26 cellular contexts compared by ENCODE assay signal in the genomic region with DNA sequence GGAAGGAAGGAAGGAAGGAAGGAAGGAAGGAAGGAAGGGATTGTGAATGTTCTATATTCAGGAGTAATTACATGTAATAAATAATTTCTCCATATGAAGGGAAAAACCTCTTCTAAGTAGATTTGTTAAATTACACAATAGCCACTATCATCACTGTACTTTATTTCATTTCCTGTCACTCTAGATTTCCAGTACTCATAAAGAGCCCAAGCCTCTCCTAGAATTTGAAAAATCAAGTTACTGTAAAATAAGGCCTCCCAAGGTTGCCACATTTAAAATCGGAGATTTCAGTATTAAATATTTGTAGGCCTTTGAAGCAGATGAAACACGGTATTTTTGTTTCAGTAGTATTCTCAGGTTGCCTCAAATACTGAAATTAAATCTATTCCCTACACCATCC.
"Had no signal": no experiment of that assay in that cellular context is flagged by ENCODE, and none has a peak within 500 bp of the region (broad histone marks: within the 10 kb centered on the region; RNA-seq: fewer than 3 reads in every experiment).

No MANE protein-coding gene starts in this region.

- H3K79me2 ChIP-seq: hepatocyte had no signal

- ATAC-seq: effector memory CD8-positive, alpha-beta T cell; esophagus mucosa; foreskin keratinocyte; gastrocnemius medialis; gastroesophageal sphincter; heart left ventricle; heart right ventricle had no signal

- H3K4me2 ChIP-seq: hepatocyte had no signal

- H3K9me3 ChIP-seq: colonic mucosa, esophagus muscularis mucosa, esophagus squamous epithelium, gastrocnemius medialis, gastroesophageal sphincter, heart left ventricle had no signal

- DNase-seq: colonic mucosa; cortex of kidney; dermis blood vessel endothelial cell; effector CD4-positive, alpha-beta T cell; effector CD8-positive, alpha-beta T cell; effector memory CD4-positive, alpha-beta T cell; effector memory CD8-positive, alpha-beta T cell; endodermal cell; erythroblast; esophagus squamous epithelium; foreskin fibroblast; foreskin keratinocyte; foreskin melanocyte; gastrocnemius medialis; glutamatergic neuron; head of caudate nucleus; heart left ventricle; heart right ventricle; hippocampal formation had no signal

- H2AFZ ChIP-seq: hepatocyte had no signal

- H3K4me3 ChIP-seq: colonic mucosa, coronary artery, esophagus muscularis mucosa, esophagus squamous epithelium, gastrocnemius medialis, gastroesophageal sphincter, heart left ventricle, heart right ventricle, hepatocyte had no signal

- H3K27me3 ChIP-seq: colonic mucosa, esophagus muscularis mucosa, esophagus squamous epithelium, foreskin keratinocyte, gastrocnemius medialis, gastroesophageal sphincter, heart left ventricle, heart right ventricle, hepatocyte had no signal

- H3K9me3 Mint-ChIP-seq: effector memory CD8-positive, alpha-beta T cell; endodermal cell had no signal

- H3K36me3 ChIP-seq: colonic mucosa, esophagus muscularis mucosa, esophagus squamous epithelium, gastrocnemius medialis, gastroesophageal sphincter, heart left ventricle, heart right ventricle had no signal

- H3K4me1 ChIP-seq: colonic mucosa, esophagus muscularis mucosa, esophagus squamous epithelium, foreskin keratinocyte, gastrocnemius medialis, gastroesophageal sphincter, heart left ventricle, heart right ventricle had no signal

- H3K4me1 Mint-ChIP-seq: endodermal cell had no signal

- H3K27ac ChIP-seq: colonic mucosa, coronary artery, epithelial cell of prostate, esophagus muscularis mucosa, esophagus squamous epithelium, foreskin keratinocyte, gastrocnemius medialis, gastroesophageal sphincter, heart left ventricle, heart right ventricle, hepatocyte had no signal

- H3K4me3 Mint-ChIP-seq: dendritic cell treated with granulocyte-macrophage colony-stimulating factor and Interleukin-4, amounts not matched to agents 40 ng/mL and 50 ng/mL, for 4 days; effector memory CD8-positive, alpha-beta T cell; endodermal cell had no signal

- H3K27me3 Mint-ChIP-seq: dendritic cell treated with granulocyte-macrophage colony-stimulating factor and Interleukin-4, amounts not matched to agents 40 ng/mL and 50 ng/mL, for 4 days; effector memory CD8-positive, alpha-beta T cell had no signal

- H3K27ac Mint-ChIP-seq: dendritic cell treated with granulocyte-macrophage colony-stimulating factor and Interleukin-4, amounts not matched to agents 40 ng/mL and 50 ng/mL, for 4 days; effector memory CD8-positive, alpha-beta T cell; endodermal cell had no signal
